29 cellular contexts compared by ENCODE assay signal in the genomic region with DNA sequence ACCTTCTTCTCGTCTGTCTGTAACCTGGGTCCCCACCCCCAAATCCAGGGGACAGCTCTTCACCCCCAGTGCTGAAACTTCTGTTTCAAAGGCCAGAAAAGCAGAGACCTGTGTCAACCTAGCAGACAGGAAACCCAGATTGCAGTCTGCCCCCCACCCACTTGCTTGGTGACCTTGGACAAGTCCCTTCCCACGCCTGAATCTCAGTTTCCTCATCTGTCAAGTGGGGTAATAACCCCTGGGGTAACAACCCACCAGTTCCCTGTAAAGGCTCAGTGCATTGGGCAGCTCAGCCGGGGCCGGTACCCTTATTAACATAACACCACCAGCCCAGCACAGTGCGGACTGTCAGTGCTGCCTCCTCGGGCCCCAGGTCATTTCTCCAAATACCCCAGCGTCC. TPM values are rescaled to one million over a fixed set of nuclear protein-coding genes. Genes with fewer than 3 reads are reported as not detected.
DNase-seq lines count a peak whose midpoint lies in the region; ATAC-seq, FAIRE-seq and TF ChIP-seq lines count a peak whose summit lies in the region.
"Had no signal": no experiment of that assay in that cellular context is flagged by ENCODE, and none has a peak within 500 bp of the region (broad histone marks: within the 10 kb centered on the region; RNA-seq: fewer than 3 reads in every experiment).

No MANE protein-coding gene starts in this region.

- peak overlapping the region; percentile 41 for H2AFZ ChIP-seq in astrocyte (ENCODE audit: low read depth, low read length)

- H3K9me3 ChIP-seq in AG04450 (ENCODE audit: control insufficient read depth, insufficient read depth, low read length) (peaks cover 2% of the 10 kb centered on the region; the same call in 1 of the 2 replicates), astrocyte (ENCODE audit: insufficient read depth, low read depth, low read length) (no peaks in the 10 kb centered on the region)
- H3K9me3 ChIP-seq: adrenal gland, esophagus muscularis mucosa, gastrocnemius medialis, MG63, suprapubic skin had no signal

- H3K27ac ChIP-seq in AG04450 (ENCODE audit: low read depth, low read length) (no peak overlapping the region), astrocyte (ENCODE audit: low read depth, low read length) (peak overlapping the region; percentile 80)
- H3K27ac ChIP-seq: adrenal gland, esophagus muscularis mucosa, gastrocnemius medialis, suprapubic skin had no signal

- H3K27ac Mint-ChIP-seq in astrocyte (ENCODE audit: unreplicated experiment) (no peak overlapping the region), mesothelial cell of epicardium (no peak overlapping the region)
- peak overlapping the region in 3 of 10 donors; percentile 29 to 71 (median 34) for H3K27ac Mint-ChIP-seq in naive thymus-derived CD8-positive, alpha-beta T cell
- H3K27ac Mint-ChIP-seq: activated CD8-positive, alpha-beta T cell treated with anti-CD3 and anti-CD28 coated beads, Interleukin-2, amount 10 ng/mL, durations not matched to agents 7 days and 5 days; CD14-positive monocyte; stimulated activated memory B cell treated with anti-CD40 and anti-IgM and Interleukin-4, amounts not matched to agents 10 μg/mL and 1 μg/mL and 100 μg/mL, for 72 hours had no signal

- H3K36me3 ChIP-seq in H7 (replicated peaks; ENCODE audit: control insufficient read depth, insufficient read depth, low read length) (no peaks in the 10 kb centered on the region), astrocyte (ENCODE audit: insufficient read depth, low read length) (no peaks in the 10 kb centered on the region)
- H3K36me3 ChIP-seq: adrenal gland, esophagus muscularis mucosa, gastrocnemius medialis, MG63, suprapubic skin had no signal

- H3K36me3 Mint-ChIP-seq in astrocyte (ENCODE audit: low read depth, unreplicated experiment) (no peaks in the 10 kb centered on the region), mesothelial cell of epicardium (no peaks in the 10 kb centered on the region)
- no peaks in the 10 kb centered on the region for H3K36me3 Mint-ChIP-seq in naive thymus-derived CD8-positive, alpha-beta T cell
- H3K36me3 Mint-ChIP-seq: stimulated activated memory B cell treated with anti-CD40 and anti-IgM and Interleukin-4, amounts not matched to agents 10 μg/mL and 1 μg/mL and 100 μg/mL, for 72 hours had no signal

- TF ChIP-seq CTCF in AG04450 (IDR thresholded peaks at IDR 0.05; ENCODE audit: low read depth, low read length) (no peak), astrocyte (IDR thresholded peaks at IDR 0.05; ENCODE audit: insufficient read depth, low read depth, low read length) (no peak), mesothelial cell of epicardium (IDR thresholded peaks at IDR 0.05; ENCODE audit: unreplicated experiment) (no peak)

- FAIRE-seq in astrocyte (lab: Jason Lieb, UNC) (no peak), frontal cortex (lab: Jason Lieb, UNC) (no peak)
- FAIRE-seq: bronchial epithelial cell, colon, islet of Langerhans, K562 had no signal

- CTCF ChIA-PET in AG04450 (lab: Charles Lee) = interaction anchor here (1.0 kb wide), 1 partner anchor 25 kb away, joined by 3 read pairs; no protein-coding TSS in a partner anchor

- peak overlapping the region; percentile 64 for H3K4me3 ChIP-seq in AG04450 (ENCODE audit: low read depth, low read length)
- H3K4me3 ChIP-seq in H7 (ENCODE audit: insufficient read depth, low read depth, low read length) = no peak overlapping the region
- H3K4me3 ChIP-seq in astrocyte (ENCODE audit: insufficient read depth, low read depth, low read length) = peak overlapping the region; percentile 72
- H3K4me3 ChIP-seq: adrenal gland, esophagus muscularis mucosa, gastrocnemius medialis, K562, MG63, suprapubic skin had no signal

- peak overlapping the region; percentile 90 for H3K4me3 Mint-ChIP-seq in astrocyte (ENCODE audit: unreplicated experiment)
- peak overlapping the region in 9 of 10 donors; percentile 34 to 77 (median 45) for H3K4me3 Mint-ChIP-seq in naive thymus-derived CD8-positive, alpha-beta T cell
- H3K4me3 Mint-ChIP-seq in mesothelial cell of epicardium = no peak overlapping the region
- H3K4me3 Mint-ChIP-seq: stimulated activated memory B cell treated with anti-CD40 and anti-IgM and Interleukin-4, amounts not matched to agents 10 μg/mL and 1 μg/mL and 100 μg/mL, for 72 hours had no signal

- peak overlapping the region; percentile 89 for H3K4me2 ChIP-seq in astrocyte (ENCODE audit: low read length)

- POLR2A ChIA-PET in AG04450 (lab: Yijun Ruan, JAX) = no interaction called here
- POLR2A ChIA-PET in naive thymus-derived CD8-positive, alpha-beta T cell (lab: Charles Lee) = no interaction called here

- ATAC-seq in naive thymus-derived CD8-positive, alpha-beta T cell = no peak
- no peak for ATAC-seq in HG03457 (IDR thresholded peaks at IDR 0.05; ENCODE audit: unreplicated experiment)
- ATAC-seq: activated CD8-positive, alpha-beta T cell treated with anti-CD3 and anti-CD28 coated beads, Interleukin-2, amount 10 ng/mL, durations not matched to agents 7 days and 5 days; gastrocnemius medialis; K562 had no signal

- H3K27me3 Mint-ChIP-seq in astrocyte (ENCODE audit: low read depth, unreplicated experiment) (peaks cover 23% of the 10 kb centered on the region), mesothelial cell of epicardium (ENCODE audit: low read depth) (peaks cover 73% of the 10 kb centered on the region)
- H3K27me3 Mint-ChIP-seq in naive thymus-derived CD8-positive, alpha-beta T cell = peaks cover 0 to 14% (median 11%) of the 10 kb centered on the region in 5 donors

- H3K4me1 ChIP-seq in astrocyte (ENCODE audit: insufficient read depth, low read length) = peaks cover 31% of the 10 kb centered on the region
- H3K4me1 ChIP-seq: adrenal gland, gastrocnemius medialis had no signal

- peak overlapping the region; percentile 71 for H3K9ac ChIP-seq in astrocyte (ENCODE audit: low read length)

- peaks cover 49% of the 10 kb centered on the region for H3K79me2 ChIP-seq in astrocyte (ENCODE audit: insufficient read depth, low read length)

- peaks cover 2% of the 10 kb centered on the region for H3K27me3 ChIP-seq in AG04450 (ENCODE audit: control insufficient read depth, insufficient read depth, low read length)
- H3K27me3 ChIP-seq in H7 (ENCODE audit: control insufficient read depth, insufficient read depth, low read length) = peaks cover 9% of the 10 kb centered on the region
- no peaks in the 10 kb centered on the region for H3K27me3 ChIP-seq in astrocyte (ENCODE audit: insufficient read depth, low read length)

- H3K4me1 Mint-ChIP-seq in astrocyte (ENCODE audit: low read depth, unreplicated experiment) (peaks cover 34% of the 10 kb centered on the region), mesothelial cell of epicardium (peaks cover 6% of the 10 kb centered on the region)
- H3K4me1 Mint-ChIP-seq in naive thymus-derived CD8-positive, alpha-beta T cell = peaks cover 9 to 34% (median 20%) of the 10 kb centered on the region in 4 donors

- no peak for DNase-seq in AG04450 (ENCODE audit: low read depth, low spot score)
- DNase-seq in H7 = peak; percentile 73
- no peak for DNase-seq in astrocyte (ENCODE audit: low read depth)
- DNase-seq in naive thymus-derived CD8-positive, alpha-beta T cell = no peak
- DNase-seq in frontal cortex (ENCODE audit: low spot score in 2 of 2) = no peak
- DNase-seq in mesothelial cell of epicardium (ENCODE audit: low spot score in 2 of 2, unreplicated experiment in 2 of 2) = no peak
- no peak for DNase-seq in activated CD4-positive, alpha-beta T cell treated with anti-CD3 and anti-CD28 coated beads, Interleukin-2, amount 50 U/mL, for 48 hours
- DNase-seq: ACHN; activated CD4-positive, CD25-positive, alpha-beta regulatory T cell; activated CD8-positive, alpha-beta T cell treated with anti-CD3 and anti-CD28 coated beads, Interleukin-2, amount 10 ng/mL, durations not matched to agents 7 days and 5 days; activated gamma-delta T cell; activated T-cell treated with anti-CD3 and anti-CD28 coated beads for 4 hours; adrenal gland; gastrocnemius medialis; MG63; NCI-H1417 treated with DMSO at 0.1 percent for 48 hours; NCI-H2081 treated with DMSO at 0.1 percent for 48 hours; NCI-H446 treated with DMSO at 0.1 percent for 48 hours; occipital lobe; OCI-M1 had no signal

- H3K9me3 Mint-ChIP-seq in astrocyte (ENCODE audit: unreplicated experiment) (no peaks in the 10 kb centered on the region), mesothelial cell of epicardium (no peaks in the 10 kb centered on the region)
- H3K9me3 Mint-ChIP-seq in naive thymus-derived CD8-positive, alpha-beta T cell = no peaks in the 10 kb centered on the region
- H3K9me3 Mint-ChIP-seq: stimulated activated memory B cell treated with anti-CD40 and anti-IgM and Interleukin-4, amounts not matched to agents 10 μg/mL and 1 μg/mL and 100 μg/mL, for 72 hours had no signal

- peaks cover 5% of the 10 kb centered on the region for H4K20me1 ChIP-seq in astrocyte (ENCODE audit: insufficient read depth, low read length)

RNA-seq across cellular contexts. Expression of a gene that starts 1.3 kb away (rescaled TPM):
- 4.2 and 4.8 TPM in 2 replicates for polyA plus RNA-seq in AG04450 (2011; rRNA removed)
- polyA minus RNA-seq in AG04450 (2011; rRNA and poly(A)+ RNA removed) = 6.5 and 9.3 TPM in 2 replicates
- 1.3 and 4.1 TPM in 2 replicates for total RNA-seq in H7 (2014; rRNA removed; shearing (Covaris generic))
- total RNA-seq in astrocyte (10.7 and 11.0 TPM in 2 replicates), frontal cortex (11.4 TPM), mesothelial cell of epicardium (4.9 to 5.9 TPM (median 5.2 TPM) in 3 replicates)
- total RNA-seq in naive thymus-derived CD8-positive, alpha-beta T cell = 1 to 10 TPM; 2.9 to 3.9 TPM
- polyA plus RNA-seq in naive thymus-derived CD8-positive, alpha-beta T cell = under 1 TPM in 2 of 3 donors, not detected in 1; 0.07 to 0.49 TPM
- polyA plus RNA-seq: CD14-positive monocyte had no signal

RNA-seq across cellular contexts. Expression of a gene that starts 24.1 kb away (rescaled TPM):
- polyA plus RNA-seq in AG04450 (2011; rRNA removed) = 6.1 and 9.5 TPM in 2 replicates
- 4.0 and 4.9 TPM in 2 replicates for polyA minus RNA-seq in AG04450 (2011; rRNA and poly(A)+ RNA removed)
- 4.4 and 8.2 TPM in 2 replicates for total RNA-seq in H7 (2014; rRNA removed; shearing (Covaris generic))
- total RNA-seq in astrocyte (8.3 and 9.0 TPM in 2 replicates), frontal cortex (2.0 TPM), mesothelial cell of epicardium (3.5 to 4.0 TPM (median 3.6 TPM) in 3 replicates)
- 1 to 10 TPM; 1.2 to 1.9 TPM for total RNA-seq in naive thymus-derived CD8-positive, alpha-beta T cell
- under 1 TPM in 2 of 3 donors, not detected in 1; 0.07 to 0.08 TPM for polyA plus RNA-seq in naive thymus-derived CD8-positive, alpha-beta T cell

RNA-seq across cellular contexts. Expression of a gene that starts 24.2 kb away (rescaled TPM):
- polyA plus RNA-seq in AG04450 (2011; rRNA removed) = 43.7 and 45.9 TPM in 2 replicates
- polyA minus RNA-seq in AG04450 (2011; rRNA and poly(A)+ RNA removed) = 30.2 and 43.5 TPM in 2 replicates
- total RNA-seq in H7 (2014; rRNA removed; shearing (Covaris generic)) = 13.6 and 14.2 TPM in 2 replicates
- 54.9 and 56.0 TPM in 2 replicates for total RNA-seq in astrocyte
- total RNA-seq in naive thymus-derived CD8-positive, alpha-beta T cell = 100 to 1,000 TPM in 1 of 2 experiments, 10 to 100 TPM in 1; 97.9 to 100 TPM
- polyA plus RNA-seq in naive thymus-derived CD8-positive, alpha-beta T cell = 10 to 100 TPM; 23.2 to 31.3 (median 23.7) TPM
- total RNA-seq in frontal cortex = 13.9 TPM
- 39.2 to 42.8 TPM (median 40.2 TPM) in 3 replicates for total RNA-seq in mesothelial cell of epicardium

RNA-seq across cellular contexts. Expression of a gene that starts 51.6 kb away (rescaled TPM):
- polyA plus RNA-seq in AG04450 (2011; rRNA removed) = 1.1 and 1.4 TPM in 2 replicates
- 2.4 and 5.3 TPM in 2 replicates for polyA minus RNA-seq in AG04450 (2011; rRNA and poly(A)+ RNA removed)
- total RNA-seq in H7 (2014; rRNA removed; shearing (Covaris generic)) = 4.1 and 5.0 TPM in 2 replicates
- total RNA-seq in astrocyte (15.4 and 18.7 TPM in 2 replicates), frontal cortex (1.6 TPM), mesothelial cell of epicardium (30.8 to 39.1 TPM (median 36.4 TPM) in 3 replicates)
- 10 to 100 TPM; 39.5 to 44.3 TPM for total RNA-seq in naive thymus-derived CD8-positive, alpha-beta T cell
- polyA plus RNA-seq in naive thymus-derived CD8-positive, alpha-beta T cell = 1 to 10 TPM in 1 of 3 donors, under 1 TPM in 2; 0.35 to 2.0 (median 0.77) TPM
